In the genomic region with DNA sequence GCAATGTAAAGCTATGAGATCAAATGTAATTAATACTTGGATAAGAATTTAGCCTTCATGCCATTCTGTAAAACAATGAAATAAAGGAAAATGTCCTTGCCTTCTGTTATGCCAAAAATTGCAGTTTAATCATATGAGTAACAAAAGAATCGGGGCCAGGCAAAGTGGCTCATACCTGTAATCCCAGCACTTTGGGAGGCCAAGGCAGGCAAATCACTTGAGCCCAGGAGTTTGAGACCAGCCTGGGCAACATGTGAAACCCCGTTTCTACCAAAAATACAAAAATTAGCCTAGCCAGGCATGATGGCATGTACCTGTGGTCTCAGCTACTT, we compare ENCODE assay signal across 13 cellular contexts. TPM values are rescaled to one million over a fixed set of nuclear protein-coding genes. Genes with fewer than 3 reads are reported as not detected.
DNase-seq lines count a peak whose midpoint lies in the region; ATAC-seq and TF ChIP-seq lines count a peak whose summit lies in the region.
"Not testable (repeated sequence)": the region's sequence is repeated elsewhere in the genome, so short reads cannot be mapped to it uniquely, and the experiment has no call there.
"Had no signal": no experiment of that assay in that cellular context is flagged by ENCODE, and none has a peak within 500 bp of the region (broad histone marks: within the 10 kb centered on the region; RNA-seq: fewer than 3 reads in every experiment).

No MANE protein-coding gene starts in this region.

- CTCF ChIA-PET in Panc1 (lab: Charles Lee) = interaction anchor here (0.7 to 1.8 kb wide), 2 partner anchors 115 to 246 kb away, joined by 3 to 6 read pairs; no protein-coding TSS in a partner anchor

- H3K27me3 Mint-ChIP-seq in CD14-positive monocyte (ENCODE audit: low read depth in 3 of 3); HFFc6 (ENCODE audit: insufficient read depth); neural progenitor cell (ENCODE audit: insufficient read depth, low read depth): not testable (repeated sequence)
- peaks cover 4 to 15% of the 10 kb centered on the region in 2 donors for H3K27me3 Mint-ChIP-seq in natural killer cell (ENCODE audit: low read depth in 2 of 2)

- H3K4me2 ChIP-seq in neural progenitor cell = not testable (repeated sequence)

- H2AFZ ChIP-seq in neural progenitor cell (replicated peaks) = peak overlapping the region; percentile 7

- H3K9ac ChIP-seq in neural progenitor cell = not testable (repeated sequence)

- DNase-seq in CD14-positive monocyte (ENCODE audit: low spot score); HFFc6; Panc1 (ENCODE audit: low read depth, low spot score); coronary artery (ENCODE audit: low spot score); natural killer cell; neural progenitor cell (ENCODE audit: low spot score): not testable (repeated sequence)

- H3K27me3 ChIP-seq in Panc1 (ENCODE audit: control insufficient read depth, insufficient read depth, low read length); neural progenitor cell: not testable (repeated sequence)

- not testable (repeated sequence) for H3K4me1 ChIP-seq in Panc1 (ENCODE audit: control insufficient read depth, insufficient read depth, low read length); neural progenitor cell

- H3F3A ChIP-seq in neural progenitor cell (ENCODE audit: low read depth) = not testable (repeated sequence)

- not testable (repeated sequence) for H3K4me1 Mint-ChIP-seq in CD14-positive monocyte, natural killer cell, neural progenitor cell
- H3K4me1 Mint-ChIP-seq in HFFc6 (ENCODE audit: low read depth) = peaks cover 24% of the 10 kb centered on the region

- in situ Hi-C loops in Panc1 (cut with HindIII; ENCODE audit: low pct_unique_long_range_greater_than_20kb, low sequenced_read_pairs) = not testable (repeated sequence)

- H3K79me2 ChIP-seq in neural progenitor cell (ENCODE audit: low read depth) = not testable (repeated sequence)

- not testable (repeated sequence) for H3K36me3 ChIP-seq in Panc1 (ENCODE audit: control insufficient read depth, insufficient read depth, low read length); neural progenitor cell

- not testable (repeated sequence) for H3K4me3 Mint-ChIP-seq in CD14-positive monocyte, HFFc6, natural killer cell, neural progenitor cell

- not testable (repeated sequence) for BruUV-seq in Panc1 (replicated peaks; lab: Mats Ljungman, UMichigan)

- POLR2A ChIA-PET in Panc1 (lab: Charles Lee) = not testable (repeated sequence)

- H3K9me3 Mint-ChIP-seq in CD14-positive monocyte, HFFc6, natural killer cell, neural progenitor cell: not testable (repeated sequence)

- intact Hi-C loops in CD14-positive monocyte (cut with micrococcal nuclease) = loop anchor here in 1 of 2 donors (10.0 kb wide), 1 partner anchor 245 kb away; no protein-coding TSS in a partner anchor
- intact Hi-C loops in Panc1 (cut with micrococcal nuclease; ENCODE audit: unreplicated experiment) = loop anchor here (5.0 kb wide), 1 partner anchor 247 kb away; no protein-coding TSS in a partner anchor
- intact Hi-C loops in natural killer cell (cut with micrococcal nuclease) = loop anchor here (1.0 kb wide), 1 partner anchor 246 kb away; no protein-coding TSS in a partner anchor

- not testable (repeated sequence) for H3K9me3 ChIP-seq in Panc1 (ENCODE audit: control insufficient read depth, insufficient read depth, low read depth, low read length); neural progenitor cell (ENCODE audit: low read depth)

- H3K27ac ChIP-seq in 22Rv1; Panc1 (ENCODE audit: low read length); VCaP; coronary artery; neural progenitor cell: not testable (repeated sequence)

- ATAC-seq in Panc1, natural killer cell: not testable (repeated sequence)

- H3K27ac Mint-ChIP-seq in CD14-positive monocyte, HFFc6, natural killer cell, neural progenitor cell: not testable (repeated sequence)

- H3K4me3 ChIP-seq in Panc1 (ENCODE audit: low read depth in 2 of 2, low read length in 2 of 2); coronary artery; neural progenitor cell: not testable (repeated sequence)

- H3K36me3 Mint-ChIP-seq in CD14-positive monocyte; HFFc6 (ENCODE audit: low read depth); natural killer cell; neural progenitor cell: not testable (repeated sequence)

- TF ChIP-seq CTCF in 22Rv1 (IDR thresholded peaks at IDR 0.05) (peak; percentile 38), CD14-positive monocyte (IDR thresholded peaks at IDR 0.05) (peak; percentile 46), HFFc6 (IDR thresholded peaks at IDR 0.05) (peak; percentile 61), Panc1 (IDR thresholded peaks at IDR 0.05) (peak; percentile 65), VCaP (conservative IDR thresholded peaks at IDR 0.05) (peak; percentile 53), coronary artery (IDR thresholded peaks at IDR 0.05) (peak; percentile 24), natural killer cell (IDR thresholded peaks at IDR 0.05) (peak; percentile 20)
- TF ChIP-seq CTCF in neural progenitor cell (IDR thresholded peaks at IDR 0.05) = not testable (repeated sequence)

- not testable (repeated sequence) for H4K20me1 ChIP-seq in neural progenitor cell (ENCODE audit: low read depth)

RNA-seq across cellular contexts. Expression of a gene that starts 27.9 kb away (rescaled TPM):
- 10 to 100 TPM in 1 of 2 donors, 1 to 10 TPM in 1; 6.8 to 12.4 TPM for polyA plus RNA-seq in CD14-positive monocyte
- 10 to 100 TPM; 32.8 to 47.3 (median 39.7) TPM for total RNA-seq in HFFc6 (2021; fragmentation: NEBNext Ultra II Directional; extraction: Animal tissue kit (Norgen Biotek cat#: 25700))
- total RNA-seq in Panc1 (2021; ENCODE audit: unreplicated experiment) = 14.4 TPM
- 13.9 TPM for polyA plus RNA-seq in Panc1 (2012; ENCODE audit: insufficient read length)
- 10 to 100 TPM; 31.1 to 45.6 (median 40.8) TPM for total RNA-seq in natural killer cell
- total RNA-seq in neural progenitor cell (ENCODE audit: low replicate concordance) = 17.9 and 20.0 TPM in 2 replicates

RNA-seq across cellular contexts. Expression of a gene that starts 34.1 kb away (rescaled TPM):
- polyA plus RNA-seq in CD14-positive monocyte = not detected
- 1 to 10 TPM; 3.3 to 9.6 (median 7.5) TPM for total RNA-seq in HFFc6 (2021; fragmentation: NEBNext Ultra II Directional; extraction: Animal tissue kit (Norgen Biotek cat#: 25700))
- not detected for total RNA-seq in Panc1 (2021; ENCODE audit: unreplicated experiment)
- not detected for polyA plus RNA-seq in Panc1 (2012; ENCODE audit: insufficient read length)
- total RNA-seq in natural killer cell = not detected
- not detected in 2 replicates for total RNA-seq in neural progenitor cell (ENCODE audit: low replicate concordance)
- total RNA-seq: Calu3; CD4-positive, alpha-beta memory T cell; Daoy; G401 had no signal
- polyA plus RNA-seq: A549; CD4-positive, alpha-beta memory T cell had no signal
